25 cellular contexts compared by ENCODE assay signal in genomic region chr3:119613872-119614271, GRCh38. TPM values are rescaled to one million over a fixed set of nuclear protein-coding genes. Genes with fewer than 3 reads are reported as not detected.
"Had no signal": no experiment of that assay in that cellular context is flagged by ENCODE, and none has a peak within 500 bp of the region (broad histone marks: within the 10 kb centered on the region; RNA-seq: fewer than 3 reads in every experiment).

No MANE protein-coding gene starts in this region.

- H3K79me2 ChIP-seq: parathyroid adenoma had no signal

- DNase-seq: effector CD8-positive, alpha-beta T cell; endodermal cell; foreskin fibroblast; gastrocnemius medialis; head of caudate nucleus; kidney; mesenchymal stem cell; naive B cell; right lobe of liver; stimulated activated CD4-positive, alpha-beta T cell treated with anti-CD3 and anti-CD28 coated beads, Interleukin-2, amount 100 ng/mL, for 24 hours; stimulated activated CD4-positive, alpha-beta T cell treated with anti-CD3 and anti-CD28 coated beads, Interleukin-4, amount 100 ng/mL, for 24 hours; stimulated activated naive CD4-positive, alpha-beta T cell treated with Interleukin-2 at 50 U/mL for 16 hours; stomach; thyroid gland; trophoblast cell had no signal

- H3K27ac ChIP-seq: epithelial cell of prostate, gastrocnemius medialis, neutrophil, parathyroid adenoma, right lobe of liver, stomach, thyroid gland, vagina had no signal

- H3K27me3 ChIP-seq: gastrocnemius medialis, neutrophil, right lobe of liver, stomach, thyroid gland, vagina had no signal

- H3K4me3 ChIP-seq: gastrocnemius medialis, right lobe of liver, stomach, thyroid gland, vagina had no signal

- H3K9ac ChIP-seq: parathyroid adenoma had no signal

- H3K4me1 ChIP-seq: right lobe of liver, stomach, thyroid gland, vagina had no signal

- ATAC-seq: gastrocnemius medialis; left lobe of liver; right lobe of liver; stimulated activated effector memory CD8-positive, alpha-beta T cell treated with anti-CD3 and anti-CD28 coated beads, Interleukin-12 subunit alpha, Interleukin-12 subunit beta, amount 100 ng/mL, for 72 hours had no signal

- H2AFZ ChIP-seq: parathyroid adenoma had no signal

- H3K36me3 ChIP-seq: gastrocnemius medialis, neutrophil, stomach, thyroid gland, vagina had no signal

- H3K9me3 ChIP-seq: gastrocnemius medialis, neutrophil, right lobe of liver, stomach, thyroid gland, vagina had no signal

RNA-seq across cellular contexts. Expression of gene PLA1A, which starts 16.2 kb away (rescaled TPM):
- total RNA-seq: neural crest cell, progenitor cell of endocrine pancreas had no signal

RNA-seq across cellular contexts. Expression of gene CD80, which starts 54.5 kb away (rescaled TPM):
- total RNA-seq: glomerular endothelial cell, lower leg skin, neural crest cell, vagina had no signal
